In the genomic region with DNA sequence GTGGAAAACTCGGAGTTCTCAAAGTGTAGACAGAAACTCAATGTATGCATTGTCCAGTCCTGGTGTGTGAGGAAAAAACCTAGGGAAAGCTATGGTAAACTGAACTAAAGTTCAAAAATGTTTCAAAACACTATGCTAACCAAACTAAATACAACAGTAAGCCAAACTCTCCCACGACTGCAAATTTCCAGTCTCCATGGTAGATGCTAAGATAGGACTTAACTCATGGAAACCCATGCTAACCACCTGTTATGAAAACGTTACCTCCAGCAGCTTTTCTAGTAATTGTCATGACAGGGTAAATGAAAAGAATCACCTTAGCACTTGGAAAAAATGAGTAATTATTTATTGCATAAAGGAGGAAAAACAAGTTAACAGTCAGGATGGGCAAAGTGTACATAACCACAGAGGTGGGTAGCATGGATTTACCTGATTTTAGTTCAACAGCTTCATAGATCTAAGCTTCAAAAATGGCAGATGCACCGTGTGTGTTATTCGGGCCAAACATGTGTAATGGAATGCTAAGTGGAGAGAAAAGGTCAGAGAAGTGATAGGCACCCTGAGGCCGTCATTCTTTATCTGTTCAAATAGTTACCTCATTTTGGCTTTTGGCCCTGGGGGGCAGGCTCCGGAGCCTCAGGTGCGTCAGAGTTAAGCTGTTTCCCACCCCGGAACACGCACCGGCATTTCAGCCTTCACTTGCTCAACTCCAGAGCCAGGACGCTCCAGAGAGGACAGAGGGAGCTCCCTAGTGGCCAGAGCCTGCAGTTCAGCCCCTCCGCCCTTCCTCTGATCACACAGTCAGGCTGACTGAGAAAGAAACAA, we compare ENCODE assay signal across 1 cellular context.
TF ChIP-seq lines count a peak whose summit lies in the region.

No MANE protein-coding gene starts in this region.

TF ChIP-seq in HepG2, 621 proteins besides CTCF, POLR2A, EP300 and RAD21 (continued from another document and continues in another):
- TF ChIP-seq, protein P1, sequence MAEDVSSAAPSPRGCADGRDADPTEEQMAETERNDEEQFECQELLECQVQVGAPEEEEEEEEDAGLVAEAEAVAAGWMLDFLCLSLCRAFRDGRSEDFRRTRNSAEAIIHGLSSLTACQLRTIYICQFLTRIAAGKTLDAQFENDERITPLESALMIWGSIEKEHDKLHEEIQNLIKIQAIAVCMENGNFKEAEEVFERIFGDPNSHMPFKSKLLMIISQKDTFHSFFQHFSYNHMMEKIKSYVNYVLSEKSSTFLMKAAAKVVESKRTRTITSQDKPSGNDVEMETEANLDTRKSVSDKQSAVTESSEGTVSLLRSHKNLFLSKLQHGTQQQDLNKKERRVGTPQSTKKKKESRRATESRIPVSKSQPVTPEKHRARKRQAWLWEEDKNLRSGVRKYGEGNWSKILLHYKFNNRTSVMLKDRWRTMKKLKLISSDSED (CRISPR knock-in tag; IDR thresholded peaks at IDR 0.05), result no peak
- TF ChIP-seq, protein P2, sequence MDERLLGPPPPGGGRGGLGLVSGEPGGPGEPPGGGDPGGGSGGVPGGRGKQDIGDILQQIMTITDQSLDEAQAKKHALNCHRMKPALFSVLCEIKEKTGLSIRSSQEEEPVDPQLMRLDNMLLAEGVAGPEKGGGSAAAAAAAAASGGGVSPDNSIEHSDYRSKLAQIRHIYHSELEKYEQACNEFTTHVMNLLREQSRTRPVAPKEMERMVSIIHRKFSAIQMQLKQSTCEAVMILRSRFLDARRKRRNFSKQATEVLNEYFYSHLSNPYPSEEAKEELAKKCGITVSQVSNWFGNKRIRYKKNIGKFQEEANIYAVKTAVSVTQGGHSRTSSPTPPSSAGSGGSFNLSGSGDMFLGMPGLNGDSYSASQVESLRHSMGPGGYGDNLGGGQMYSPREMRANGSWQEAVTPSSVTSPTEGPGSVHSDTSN (CRISPR knock-in tag; IDR thresholded peaks at IDR 0.05), result no peak
- TF ChIP-seq DNMT1 (CRISPR knock-in tag; IDR thresholded peaks at IDR 0.05) (no peak), ZFY (CRISPR knock-in tag; IDR thresholded peaks at IDR 0.05) (peak; percentile 46), ZNF501 (CRISPR knock-in tag; IDR thresholded peaks at IDR 0.05) (peak; percentile 93), ESRRA (CRISPR knock-in tag; IDR thresholded peaks at IDR 0.05; ENCODE audit: low read depth) (0 out of 2 replicates have a peak, but pooled peaks have one; percentile 45), FIP1L1 (IDR thresholded peaks at IDR 0.05; ENCODE audit: borderline replicate concordance, insufficient read depth, low read depth, low read length) (no peak), ZNF224 (CRISPR knock-in tag; IDR thresholded peaks at IDR 0.05) (peak; percentile 37; the same call in 1 of the 2 replicates), ZNF766 (CRISPR knock-in tag; IDR thresholded peaks at IDR 0.05; ENCODE audit: borderline replicate concordance) (peak; percentile 41; the same call in 1 of the 2 replicates), ZNF720 (CRISPR knock-in tag; IDR thresholded peaks at IDR 0.05) (no peak), MAFF (IDR thresholded peaks at IDR 0.05; ENCODE audit: low read depth, low read length) (0 out of 2 replicates have a peak, but pooled peaks have one; percentile 5), NR2F2 (IDR thresholded peaks at IDR 0.05; ENCODE audit: borderline replicate concordance, low read depth) (peak; percentile 67; the same call in 1 of the 2 replicates), ZNF703 (CRISPR knock-in tag; IDR thresholded peaks at IDR 0.05; ENCODE audit: borderline replicate concordance) (no peak; the same call in 1 of the 2 replicates), TGIF2 (CRISPR knock-in tag; IDR thresholded peaks at IDR 0.05) (no peak), JUND (CRISPR knock-in tag; IDR thresholded peaks at IDR 0.05) (peak; percentile 41; the same call in 1 of the 2 replicates), ZNF567 (CRISPR knock-in tag; IDR thresholded peaks at IDR 0.05; ENCODE audit: borderline replicate concordance) (peak; percentile 91; the same call in 1 of the 2 replicates), ZFP1 (CRISPR knock-in tag; IDR thresholded peaks at IDR 0.05) (0 out of 2 replicates have a peak, but pooled peaks have one; percentile 78), TCF7 (IDR thresholded peaks at IDR 0.05; ENCODE audit: low read depth) (no peak), FOXA3 (CRISPR knock-in tag; IDR thresholded peaks at IDR 0.05) (peak; percentile 23; the same call in 1 of the 2 replicates), FOSL2 (CRISPR knock-in tag; IDR thresholded peaks at IDR 0.05) (peak; percentile 57), FOXA1 (IDR thresholded peaks at IDR 0.05) (no peak), FOXA1 (CRISPR knock-in tag; IDR thresholded peaks at IDR 0.05) (0 out of 2 replicates have a peak, but pooled peaks have one; percentile 32), BCL6 (CRISPR knock-in tag; IDR thresholded peaks at IDR 0.05) (peak; percentile 37; the same call in 1 of the 2 replicates), SPEN (CRISPR knock-in tag; IDR thresholded peaks at IDR 0.05; ENCODE audit: low read depth) (peak; percentile 32; the same call in 1 of the 2 replicates), KLF16 (CRISPR knock-in tag; IDR thresholded peaks at IDR 0.05) (peak in 1 of 2 experiments; percentile 81; a peak in 1 of 4 replicates), SIX1 (CRISPR knock-in tag; IDR thresholded peaks at IDR 0.05; ENCODE audit: borderline replicate concordance) (no peak), ZNF10 (CRISPR knock-in tag; IDR thresholded peaks at IDR 0.05; ENCODE audit: borderline replicate concordance, low read depth) (no peak), SATB2 (CRISPR knock-in tag; IDR thresholded peaks at IDR 0.05) (no peak; the same call in 1 of the 2 replicates), MZF1 (CRISPR knock-in tag; IDR thresholded peaks at IDR 0.05; ENCODE audit: borderline replicate concordance) (no peak), NFE2 (CRISPR knock-in tag; IDR thresholded peaks at IDR 0.05) (no peak), PTBP1 (IDR thresholded peaks at IDR 0.05; ENCODE audit: low read depth, low read length, poor library complexity, severe bottlenecking) (no peak)
- TF ChIP-seq, protein P3, sequence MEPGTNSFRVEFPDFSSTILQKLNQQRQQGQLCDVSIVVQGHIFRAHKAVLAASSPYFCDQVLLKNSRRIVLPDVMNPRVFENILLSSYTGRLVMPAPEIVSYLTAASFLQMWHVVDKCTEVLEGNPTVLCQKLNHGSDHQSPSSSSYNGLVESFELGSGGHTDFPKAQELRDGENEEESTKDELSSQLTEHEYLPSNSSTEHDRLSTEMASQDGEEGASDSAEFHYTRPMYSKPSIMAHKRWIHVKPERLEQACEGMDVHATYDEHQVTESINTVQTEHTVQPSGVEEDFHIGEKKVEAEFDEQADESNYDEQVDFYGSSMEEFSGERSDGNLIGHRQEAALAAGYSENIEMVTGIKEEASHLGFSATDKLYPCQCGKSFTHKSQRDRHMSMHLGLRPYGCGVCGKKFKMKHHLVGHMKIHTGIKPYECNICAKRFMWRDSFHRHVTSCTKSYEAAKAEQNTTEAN (CRISPR knock-in tag; conservative IDR thresholded peaks at IDR 0.05), result peak; percentile 80
- TF ChIP-seq, protein P4, sequence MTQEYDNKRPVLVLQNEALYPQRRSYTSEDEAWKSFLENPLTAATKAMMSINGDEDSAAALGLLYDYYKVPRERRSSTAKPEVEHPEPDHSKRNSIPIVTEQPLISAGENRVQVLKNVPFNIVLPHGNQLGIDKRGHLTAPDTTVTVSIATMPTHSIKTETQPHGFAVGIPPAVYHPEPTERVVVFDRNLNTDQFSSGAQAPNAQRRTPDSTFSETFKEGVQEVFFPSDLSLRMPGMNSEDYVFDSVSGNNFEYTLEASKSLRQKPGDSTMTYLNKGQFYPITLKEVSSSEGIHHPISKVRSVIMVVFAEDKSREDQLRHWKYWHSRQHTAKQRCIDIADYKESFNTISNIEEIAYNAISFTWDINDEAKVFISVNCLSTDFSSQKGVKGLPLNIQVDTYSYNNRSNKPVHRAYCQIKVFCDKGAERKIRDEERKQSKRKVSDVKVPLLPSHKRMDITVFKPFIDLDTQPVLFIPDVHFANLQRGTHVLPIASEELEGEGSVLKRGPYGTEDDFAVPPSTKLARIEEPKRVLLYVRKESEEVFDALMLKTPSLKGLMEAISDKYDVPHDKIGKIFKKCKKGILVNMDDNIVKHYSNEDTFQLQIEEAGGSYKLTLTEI (CRISPR knock-in tag; conservative IDR thresholded peaks at IDR 0.05), result no peak
- TF ChIP-seq, protein P5, sequence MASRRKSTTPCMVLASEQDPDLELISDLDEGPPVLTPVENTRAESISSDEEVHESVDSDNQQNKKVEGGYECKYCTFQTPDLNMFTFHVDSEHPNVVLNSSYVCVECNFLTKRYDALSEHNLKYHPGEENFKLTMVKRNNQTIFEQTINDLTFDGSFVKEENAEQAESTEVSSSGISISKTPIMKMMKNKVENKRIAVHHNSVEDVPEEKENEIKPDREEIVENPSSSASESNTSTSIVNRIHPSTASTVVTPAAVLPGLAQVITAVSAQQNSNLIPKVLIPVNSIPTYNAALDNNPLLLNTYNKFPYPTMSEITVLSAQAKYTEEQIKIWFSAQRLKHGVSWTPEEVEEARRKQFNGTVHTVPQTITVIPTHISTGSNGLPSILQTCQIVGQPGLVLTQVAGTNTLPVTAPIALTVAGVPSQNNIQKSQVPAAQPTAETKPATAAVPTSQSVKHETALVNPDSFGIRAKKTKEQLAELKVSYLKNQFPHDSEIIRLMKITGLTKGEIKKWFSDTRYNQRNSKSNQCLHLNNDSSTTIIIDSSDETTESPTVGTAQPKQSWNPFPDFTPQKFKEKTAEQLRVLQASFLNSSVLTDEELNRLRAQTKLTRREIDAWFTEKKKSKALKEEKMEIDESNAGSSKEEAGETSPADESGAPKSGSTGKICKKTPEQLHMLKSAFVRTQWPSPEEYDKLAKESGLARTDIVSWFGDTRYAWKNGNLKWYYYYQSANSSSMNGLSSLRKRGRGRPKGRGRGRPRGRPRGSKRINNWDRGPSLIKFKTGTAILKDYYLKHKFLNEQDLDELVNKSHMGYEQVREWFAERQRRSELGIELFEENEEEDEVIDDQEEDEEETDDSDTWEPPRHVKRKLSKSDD (CRISPR knock-in tag; IDR thresholded peaks at IDR 0.05; ENCODE audit: low read depth), result 0 out of 2 replicates have a peak, but pooled peaks have one; percentile 67
- TF ChIP-seq, protein P6, sequence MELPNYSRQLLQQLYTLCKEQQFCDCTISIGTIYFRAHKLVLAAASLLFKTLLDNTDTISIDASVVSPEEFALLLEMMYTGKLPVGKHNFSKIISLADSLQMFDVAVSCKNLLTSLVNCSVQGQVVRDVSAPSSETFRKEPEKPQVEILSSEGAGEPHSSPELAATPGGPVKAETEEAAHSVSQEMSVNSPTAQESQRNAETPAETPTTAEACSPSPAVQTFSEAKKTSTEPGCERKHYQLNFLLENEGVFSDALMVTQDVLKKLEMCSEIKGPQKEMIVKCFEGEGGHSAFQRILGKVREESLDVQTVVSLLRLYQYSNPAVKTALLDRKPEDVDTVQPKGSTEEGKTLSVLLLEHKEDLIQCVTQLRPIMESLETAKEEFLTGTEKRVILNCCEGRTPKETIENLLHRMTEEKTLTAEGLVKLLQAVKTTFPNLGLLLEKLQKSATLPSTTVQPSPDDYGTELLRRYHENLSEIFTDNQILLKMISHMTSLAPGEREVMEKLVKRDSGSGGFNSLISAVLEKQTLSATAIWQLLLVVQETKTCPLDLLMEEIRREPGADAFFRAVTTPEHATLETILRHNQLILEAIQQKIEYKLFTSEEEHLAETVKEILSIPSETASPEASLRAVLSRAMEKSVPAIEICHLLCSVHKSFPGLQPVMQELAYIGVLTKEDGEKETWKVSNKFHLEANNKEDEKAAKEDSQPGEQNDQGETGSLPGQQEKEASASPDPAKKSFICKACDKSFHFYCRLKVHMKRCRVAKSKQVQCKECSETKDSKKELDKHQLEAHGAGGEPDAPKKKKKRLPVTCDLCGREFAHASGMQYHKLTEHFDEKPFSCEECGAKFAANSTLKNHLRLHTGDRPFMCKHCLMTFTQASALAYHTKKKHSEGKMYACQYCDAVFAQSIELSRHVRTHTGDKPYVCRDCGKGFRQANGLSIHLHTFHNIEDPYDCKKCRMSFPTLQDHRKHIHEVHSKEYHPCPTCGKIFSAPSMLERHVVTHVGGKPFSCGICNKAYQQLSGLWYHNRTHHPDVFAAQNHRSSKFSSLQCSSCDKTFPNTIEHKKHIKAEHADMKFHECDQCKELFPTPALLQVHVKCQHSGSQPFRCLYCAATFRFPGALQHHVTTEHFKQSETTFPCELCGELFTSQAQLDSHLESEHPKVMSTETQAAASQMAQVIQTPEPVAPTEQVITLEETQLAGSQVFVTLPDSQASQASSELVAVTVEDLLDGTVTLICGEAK (IDR thresholded peaks at IDR 0.05), result no peak
- TF ChIP-seq, protein P6 (CRISPR knock-in tag; IDR thresholded peaks at IDR 0.05), result peak; percentile 19; the same call in 1 of the 2 replicates
